ENCODE assay signal across 20 cellular contexts in genomic region chr2:41998201-41998781, GRCh38. TPM values are rescaled to one million over a fixed set of nuclear protein-coding genes. Genes with fewer than 3 reads are reported as not detected.
A peak's percentile ranks its signal among the peaks of the same experiment; 100 is the strongest.
DNase-seq lines count a peak whose midpoint lies in the region; ATAC-seq and TF ChIP-seq lines count a peak whose summit lies in the region.
"Had no signal": no experiment of that assay in that cellular context is flagged by ENCODE, and none has a peak within 500 bp of the region (broad histone marks: within the 10 kb centered on the region; RNA-seq: fewer than 3 reads in every experiment).

No MANE protein-coding gene starts in this region.

- peaks cover 7% of the 10 kb centered on the region for H3K9me3 Mint-ChIP-seq in nephron
- H3K9me3 Mint-ChIP-seq: activated CD4-positive, alpha-beta T cell treated with anti-CD3 and anti-CD28 coated beads, Interleukin-2, amount 10 ng/mL, durations not matched to agents 7 days and 5 days had no signal

- H3K4me1 ChIP-seq in SJCRH30 (peaks cover 7% of the 10 kb centered on the region), thoracic aorta (ENCODE audit: control insufficient read depth in 1 of 2, low read depth in 2 of 2) (peaks cover 13 to 19% of the 10 kb centered on the region in 2 donors)

- peak in 1 of 2 experiments; percentile 53 for DNase-seq in SJCRH30
- peak; percentile 15 for DNase-seq in fibroblast of pulmonary artery (ENCODE audit: low read depth)
- no peak for DNase-seq in thoracic aorta (ENCODE audit: low spot score)
- no peak for DNase-seq in activated gamma-delta T cell treated with Interleukin-2 at 50 U/mL for 16 hours
- no peak for DNase-seq in NCI-H2029 treated with DMSO at 0.1 percent for 48 hours (lab: John Stamatoyannopoulos, UW)
- no peak for DNase-seq in A172 (ENCODE audit: low spot score)
- DNase-seq: activated CD4-positive, alpha-beta T cell treated with anti-CD3 and anti-CD28 coated beads, Interleukin-2, amount 10 ng/mL, durations not matched to agents 7 days and 5 days; activated CD8-positive, alpha-beta memory T cell treated with anti-CD3 and anti-CD28 coated beads, Interleukin-2, amount 50 U/mL, for 48 hours; activated effector memory CD4-positive, alpha-beta T cell treated with anti-CD3 and anti-CD28 coated beads, Interleukin-2, amount 50 U/mL, for 16 hours; anterior cingulate cortex; CD4-positive, alpha-beta T cell; foreskin melanocyte; H7; NCI-H187 treated with DMSO at 0.1 percent for 48 hours; stimulated activated CD4-positive, alpha-beta T cell treated with anti-CD3 and anti-CD28 coated beads, Interleukin-2, amount 100 ng/mL, for 48 hours had no signal

- TF ChIP-seq CTCF in fibroblast of pulmonary artery (IDR thresholded peaks at IDR 0.05; ENCODE audit: low read length, missing control alignments): no peak
- no peak for TF ChIP-seq CTCF in nephron (IDR thresholded peaks at IDR 0.05; ENCODE audit: unreplicated experiment in 3 of 3)
- no peak for TF ChIP-seq CTCF in thoracic aorta (IDR thresholded peaks at IDR 0.05)

- H3K27me3 ChIP-seq in SJCRH30: no peaks in the 10 kb centered on the region
- no peaks in the 10 kb centered on the region for H3K27me3 ChIP-seq in thoracic aorta (replicated peaks; ENCODE audit: insufficient read depth)

- peak overlapping the region; percentile 6; the same call in 1 of the 2 replicates for H3K27ac ChIP-seq in SJCRH30
- H3K27ac ChIP-seq in thoracic aorta: peak overlapping the region; percentile 55 to 88
- H3K27ac ChIP-seq: HL-60 had no signal

- H3K4me3 ChIP-seq in SJCRH30 (no peak overlapping the region), fibroblast of pulmonary artery (replicated peaks; ENCODE audit: low read depth, low read length) (no peak overlapping the region), thoracic aorta (peak overlapping the region; percentile 52)

- H3K36me3 Mint-ChIP-seq in nephron (ENCODE audit: low read depth): no peaks in the 10 kb centered on the region
- H3K36me3 Mint-ChIP-seq: IgD-negative memory B cell had no signal

- no peak for ATAC-seq in thoracic aorta (ENCODE audit: insufficient number of reproducible peaks, low FRiP score, low read depth)
- no peak for ATAC-seq in HG02588 (IDR thresholded peaks at IDR 0.05; ENCODE audit: unreplicated experiment)
- ATAC-seq: left lobe of liver had no signal

- peak overlapping the region; percentile 46 to 52 (median 49) for H3K4me3 Mint-ChIP-seq in nephron
- H3K4me3 Mint-ChIP-seq: activated CD4-positive, alpha-beta T cell treated with anti-CD3 and anti-CD28 coated beads, Interleukin-2, amount 10 ng/mL, durations not matched to agents 7 days and 5 days; CD4-positive, alpha-beta T cell; IgD-negative memory B cell had no signal

- H3K27me3 Mint-ChIP-seq in nephron (ENCODE audit: low read depth): peaks cover 4% of the 10 kb centered on the region

- H3K9me3 ChIP-seq in SJCRH30 (replicated peaks): no peaks in the 10 kb centered on the region
- H3K9me3 ChIP-seq in thoracic aorta: no peaks in the 10 kb centered on the region

- H3K27ac Mint-ChIP-seq in nephron: peak overlapping the region; percentile 98 to 99 (median 99)
- H3K27ac Mint-ChIP-seq: activated CD4-positive, alpha-beta T cell treated with anti-CD3 and anti-CD28 coated beads, Interleukin-2, amount 10 ng/mL, durations not matched to agents 7 days and 5 days; CD4-positive, alpha-beta T cell; IgD-negative memory B cell had no signal

- peaks cover 53% of the 10 kb centered on the region for H3K4me1 Mint-ChIP-seq in nephron
- H3K4me1 Mint-ChIP-seq: activated CD4-positive, alpha-beta T cell treated with anti-CD3 and anti-CD28 coated beads, Interleukin-2, amount 10 ng/mL, durations not matched to agents 7 days and 5 days; IgD-negative memory B cell had no signal

- H3K36me3 ChIP-seq in SJCRH30 (no peaks in the 10 kb centered on the region), thoracic aorta (no peaks in the 10 kb centered on the region)

RNA-seq across cellular contexts. Expression of gene PKDCC, which starts 49.5 kb away (rescaled TPM):
- 361 and 363 TPM in 2 replicates for total RNA-seq in SJCRH30 (2014; rRNA removed; shearing (Covaris generic))
- total RNA-seq in thoracic aorta: 100 to 1,000 TPM in 1 of 2 donors, 10 to 100 TPM in 1; 75.8 to 225 TPM
- 4.8 and 6.4 TPM in 2 replicates for total RNA-seq in A172 (2014; rRNA removed; shearing (Covaris generic))
- total RNA-seq: activated CD4-positive, alpha-beta T cell treated with anti-CD3 and anti-CD28 coated beads, Interleukin-2, amount 10 ng/mL, durations not matched to agents 7 days and 5 days; CD4-positive, alpha-beta T cell had no signal

Comparison
In these comparisons a context has a peak if more than half of its experiments do, and no peak if none do; other contexts are left out.
1. RNA of gene PKDCC, which starts 49.5 kb away (total RNA-seq): 361 to 363 TPM in SJCRH30 and 75.8 to 225 TPM in thoracic aorta; 4.8 to 6.4 TPM in A172; every median in the first group is over 10 times any median in the second.